8 cellular contexts compared by ENCODE assay signal in genomic region chr1:109392037-109392787, GRCh38. TPM values are rescaled to one million over a fixed set of nuclear protein-coding genes. Genes with fewer than 3 reads are reported as not detected.
A peak's percentile ranks its signal among the peaks of the same experiment; 100 is the strongest.
DNase-seq lines count a peak whose midpoint lies in the region; ATAC-seq, FAIRE-seq and TF ChIP-seq lines count a peak whose summit lies in the region.

No MANE protein-coding gene starts in this region.

- no peaks in the 10 kb centered on the region for H3K27me3 Mint-ChIP-seq in astrocyte (ENCODE audit: low read depth, unreplicated experiment)
- H3K27me3 Mint-ChIP-seq in H9 (ENCODE audit: low read depth), result no peaks in the 10 kb centered on the region

- peaks cover 9% of the 10 kb centered on the region for H3K23me2 ChIP-seq in H9 (ENCODE audit: insufficient read length, low read depth, low read length, poor library complexity, severe bottlenecking)

- no peak overlapping the region for H3K23ac ChIP-seq in H9 (ENCODE audit: insufficient read length, low read depth, low read length)

- H4K8ac ChIP-seq in H9 (replicated peaks; ENCODE audit: insufficient read length, low read depth, low read length), result no peak overlapping the region

- DNase-seq in Right ventricle myocardium inferior (ENCODE audit: missing footprints) (no peak), cardiac septum (ENCODE audit: low spot score) (no peak), astrocyte (ENCODE audit: low read depth) (no peak), H9 (no peak), MV-4-11 (lab: John Stamatoyannopoulos, UW) (no peak), amniotic stem cell (lab: John Stamatoyannopoulos, UW) (no peak)

- H3K18ac ChIP-seq in H9 (ENCODE audit: insufficient read length, low read depth, low read length), result no peak overlapping the region

- H4K20me1 ChIP-seq in astrocyte (ENCODE audit: insufficient read depth, low read length) (no peaks in the 10 kb centered on the region), H9 (ENCODE audit: control insufficient read depth, insufficient read depth, insufficient read length) (no peaks in the 10 kb centered on the region)

- H3K27me3 ChIP-seq in astrocyte (ENCODE audit: insufficient read depth, low read length), result no peaks in the 10 kb centered on the region
- no peaks in the 10 kb centered on the region for H3K27me3 ChIP-seq in mucosa of stomach (ENCODE audit: control insufficient read depth, insufficient read depth, low read length)
- H3K27me3 ChIP-seq in H9 (ENCODE audit: insufficient read depth, low read length), result no peaks in the 10 kb centered on the region

- H3K4me2 ChIP-seq in astrocyte (ENCODE audit: low read length) (peak overlapping the region; percentile 77), H9 (ENCODE audit: insufficient read depth, insufficient read length, low read length) (no peak overlapping the region)

- no peak overlapping the region for H2BK12ac ChIP-seq in H9 (ENCODE audit: insufficient read length, low read depth, low read length)

- H3K36me3 ChIP-seq in astrocyte (ENCODE audit: insufficient read depth, low read length), result no peaks in the 10 kb centered on the region
- no peaks in the 10 kb centered on the region for H3K36me3 ChIP-seq in mucosa of stomach (ENCODE audit: control insufficient read depth, insufficient read depth, low read length)

- FAIRE-seq in astrocyte (lab: Jason Lieb, UNC), result no peak

- H3K9me3 Mint-ChIP-seq in astrocyte (ENCODE audit: unreplicated experiment), result no peaks in the 10 kb centered on the region
- no peaks in the 10 kb centered on the region for H3K9me3 Mint-ChIP-seq in H9

- peaks cover 92% of the 10 kb centered on the region for H3K79me2 ChIP-seq in astrocyte (ENCODE audit: insufficient read depth, low read length)
- H3K79me2 ChIP-seq in H9 (ENCODE audit: insufficient read depth, low read length), result peaks cover 11% of the 10 kb centered on the region; the same call in 1 of the 2 replicates

- intact Hi-C loops in Right ventricle myocardium inferior (cut with DNase I), result no loop called here
- intact Hi-C loops in cardiac septum (cut with DNase I), result loop anchor here (2.0 kb wide), 1 partner anchor 21 kb away; no protein-coding TSS in a partner anchor

- H3K79me1 ChIP-seq in H9 (ENCODE audit: insufficient read depth, low read depth, low read length, poor library complexity, severe bottlenecking), result peaks cover 13% of the 10 kb centered on the region

- H3K14ac ChIP-seq in H9 (ENCODE audit: insufficient read depth, low read length), result no peak overlapping the region

- TF ChIP-seq CTCF in astrocyte (IDR thresholded peaks at IDR 0.05; ENCODE audit: insufficient read depth, low read depth, low read length) (no peak), H9 (conservative IDR thresholded peaks at IDR 0.05) (no peak)

- H3T11ph ChIP-seq in H9 (ENCODE audit: low read length), result no peak overlapping the region

- H3K27ac ChIP-seq in astrocyte (ENCODE audit: low read depth, low read length) (peak overlapping the region; percentile 72), H9 (ENCODE audit: insufficient read length, low read depth, low read length) (no peak overlapping the region)

- ATAC-seq in Right ventricle myocardium inferior (peak; percentile 67), HG03571 (IDR thresholded peaks at IDR 0.05; ENCODE audit: unreplicated experiment) (no peak)

- H4K91ac ChIP-seq in H9 (ENCODE audit: insufficient read length, low read depth, low read length), result no peak overlapping the region

- no peak overlapping the region for H4K5ac ChIP-seq in H9 (ENCODE audit: insufficient read length, low read depth, low read length)

- no CpG with 5 or more reads among the region's 4 CpGs for WGBS in H9 (ENCODE audit: extremely low coverage, insufficient read length, low lambda C conversion rate)

- H2BK5ac ChIP-seq in H9 (ENCODE audit: insufficient read length, low read length), result no peak overlapping the region

- peak overlapping the region; percentile 72 for H3K4me3 Mint-ChIP-seq in astrocyte (ENCODE audit: unreplicated experiment)
- H3K4me3 Mint-ChIP-seq in H9, result no peak overlapping the region

- H2AFZ ChIP-seq in astrocyte (ENCODE audit: low read depth, low read length) (peak overlapping the region; percentile 42), H9 (ENCODE audit: low read length) (no peak overlapping the region)

- no peaks in the 10 kb centered on the region for H3K9me3 ChIP-seq in astrocyte (ENCODE audit: insufficient read depth, low read depth, low read length)
- no peaks in the 10 kb centered on the region for H3K9me3 ChIP-seq in mucosa of stomach (ENCODE audit: control insufficient read depth, low read length)
- no peaks in the 10 kb centered on the region for H3K9me3 ChIP-seq in H9 (ENCODE audit: control insufficient read depth, low read depth, low read length)

- H3K27ac Mint-ChIP-seq in astrocyte (ENCODE audit: unreplicated experiment), result peak overlapping the region; percentile 83
- 0 out of 7 replicates have a peak overlapping the region, but pooled peaks of 1 of the 3 experiments have one; percentile 25 for H3K27ac Mint-ChIP-seq in H9

- no peak overlapping the region for H2AK5ac ChIP-seq in H9 (ENCODE audit: insufficient read length, low read length)

- no peak overlapping the region for H3K4ac ChIP-seq in H9 (ENCODE audit: low read depth, low read length)

- no peak overlapping the region for H2BK15ac ChIP-seq in H9 (ENCODE audit: low read depth, low read length)

- H3K4me3 ChIP-seq in astrocyte (ENCODE audit: insufficient read depth, low read depth, low read length), result peak overlapping the region; percentile 36
- no peak overlapping the region for H3K4me3 ChIP-seq in mucosa of stomach (ENCODE audit: low read length)

- H3K4me1 ChIP-seq in astrocyte (ENCODE audit: insufficient read depth, low read length), result peaks cover 53% of the 10 kb centered on the region
- peaks cover 50% of the 10 kb centered on the region for H3K4me1 ChIP-seq in mucosa of stomach (ENCODE audit: control insufficient read depth, insufficient read depth, low read length)
- H3K4me1 ChIP-seq in H9 (ENCODE audit: insufficient read depth, low read length), result no peaks in the 10 kb centered on the region; the same call in 1 of the 2 replicates

- H3K56ac ChIP-seq in H9 (ENCODE audit: insufficient read length, low read depth, low read length), result no peak overlapping the region

- H3K9ac ChIP-seq in astrocyte (ENCODE audit: low read length) (peak overlapping the region; percentile 63), mucosa of stomach (ENCODE audit: low read length) (peak overlapping the region; percentile 42), H9 (ENCODE audit: extremely low read depth, insufficient read length, low read length) (no peak overlapping the region)

- peaks cover 5% of the 10 kb centered on the region for H3K36me3 Mint-ChIP-seq in astrocyte (ENCODE audit: low read depth, unreplicated experiment)
- peaks cover 0 to 3% (median 0%) of the 10 kb centered on the region in 3 experiments; a peak in 1 of 7 replicates for H3K36me3 Mint-ChIP-seq in H9 (ENCODE audit: insufficient read depth in 1 of 3, low read depth in 3 of 3)

- H2BK120ac ChIP-seq in H9 (ENCODE audit: low read depth, low read length, poor library complexity, severe bottlenecking), result no peak overlapping the region

- H3K4me1 Mint-ChIP-seq in astrocyte (ENCODE audit: low read depth, unreplicated experiment), result peaks cover 65% of the 10 kb centered on the region
- H3K4me1 Mint-ChIP-seq in H9, result peaks cover 22 to 32% of the 10 kb centered on the region in 2 experiments

- no peak overlapping the region for H2BK20ac ChIP-seq in H9 (ENCODE audit: low read depth, low read length, poor library complexity, severe bottlenecking)

RNA-seq across cellular contexts. Expression of gene SORT1, which starts 5.5 kb away (rescaled TPM):
- total RNA-seq in Right ventricle myocardium inferior (121 TPM), cardiac septum (184 TPM), astrocyte (135 and 138 TPM in 2 replicates), H9 (2021) (41.5 and 47.9 TPM in 2 replicates)

RNA-seq across cellular contexts. Expression of gene PSMA5, which starts 34.0 kb away (rescaled TPM):
- total RNA-seq in Right ventricle myocardium inferior (62.4 TPM), cardiac septum (60.7 TPM), astrocyte (143 and 148 TPM in 2 replicates), H9 (2021) (133 and 136 TPM in 2 replicates)
